8 cellular contexts compared by ENCODE assay signal in genomic region chr7:74026406-74027123, GRCh38. TPM values are rescaled to one million over a fixed set of nuclear protein-coding genes. Genes with fewer than 3 reads are reported as not detected.
DNase-seq lines count a peak whose midpoint lies in the region; TF ChIP-seq lines count a peak whose summit lies in the region.

No MANE protein-coding gene starts in this region.

- no peak overlapping the region for H2AFZ ChIP-seq in mammary epithelial cell (ENCODE audit: low read depth, low read length)

- H3K79me2 ChIP-seq in mammary epithelial cell (ENCODE audit: insufficient read depth, low read length): no peaks in the 10 kb centered on the region

- H3K9me3 ChIP-seq in mammary epithelial cell (replicated peaks; ENCODE audit: insufficient read depth, low read length): no peaks in the 10 kb centered on the region

- H3K9ac ChIP-seq in mammary epithelial cell (ENCODE audit: insufficient read depth, low read length): no peak overlapping the region

- no peak overlapping the region for H3K4me2 ChIP-seq in mammary epithelial cell (ENCODE audit: insufficient read depth, low read depth, low read length)

- no peaks in the 10 kb centered on the region for H3K27me3 ChIP-seq in mammary epithelial cell (ENCODE audit: insufficient read depth, low read length)
- peaks cover 45% of the 10 kb centered on the region for H3K27me3 ChIP-seq in kidney epithelial cell (ENCODE audit: control insufficient read depth, insufficient read depth, low read length)

- H3K36me3 ChIP-seq in mammary epithelial cell (ENCODE audit: insufficient read depth, low read length) (no peaks in the 10 kb centered on the region), kidney epithelial cell (ENCODE audit: control insufficient read depth, insufficient read depth, low read length) (no peaks in the 10 kb centered on the region)

- H3K4me3 ChIP-seq in mammary epithelial cell (replicated peaks in 1 of 3; ENCODE audit: insufficient read depth in 1 of 3, low read depth in 2 of 3, low read length in 3 of 3) (no peak overlapping the region), kidney epithelial cell (ENCODE audit: low read depth, low read length) (no peak overlapping the region)

- CTCF ChIA-PET in mammary epithelial cell (lab: Charles Lee; ENCODE audit: low non-redundant PET): interaction anchor here (0.6 to 1.1 kb wide), 5 partner anchors 33 to 375 kb away, joined by 3 to 7 read pairs (median 3); no protein-coding TSS in a partner anchor

- BruUV-seq in mammary epithelial cell (replicated peaks; lab: Mats Ljungman, UMichigan): no TSS peak

- TF ChIP-seq CTCF in mammary epithelial cell (conservative IDR thresholded peaks at IDR 0.05 in 1 of 2, IDR thresholded peaks at IDR 0.05 in 1 of 2; ENCODE audit: extremely low read depth in 1 of 2, insufficient read depth in 1 of 2, low read depth in 1 of 2, low read length in 2 of 2) (peak; percentile 90), kidney epithelial cell (IDR thresholded peaks at IDR 0.05; ENCODE audit: insufficient read depth, low read length, poor library complexity, severe bottlenecking) (peak; percentile 97)

- dilution Hi-C loops in mammary epithelial cell (cut with HindIII; ENCODE audit: low sequenced_read_pairs): no loop called here

- in situ Hi-C loops in mammary epithelial cell (cut with MboI; ENCODE audit: low sequenced_read_pairs in 2 of 2): loop anchor here (10.0 kb wide), 2 partner anchors 152 to 162 kb away; partner anchors contain the start of gene TMEM270 (in 1 of the 2)

- intact Hi-C loops in mammary epithelial cell (cut with micrococcal nuclease): loop anchor here (1.0 kb wide), 1 partner anchor 160 kb away; no protein-coding TSS in a partner anchor

- DNase-seq in NCI-H345 (lab: John Stamatoyannopoulos, UW) (peak; percentile 50), NCI-H345 treated with DMSO at 0.1 percent for 48 hours (lab: John Stamatoyannopoulos, UW; ENCODE audit: unreplicated experiment) (no peak), NAMALWA (ENCODE audit: low spot score) (peak; percentile 75), mammary epithelial cell (peak; percentile 21), kidney epithelial cell (ENCODE audit: low read depth) (no peak), NCI-H2107 (lab: John Stamatoyannopoulos, UW) (no peak)
- peak; percentile 17 to 53 (median 34) for DNase-seq in activated CD4-positive, CD25-positive, alpha-beta regulatory T cell (lab: John Stamatoyannopoulos, UW)
- DNase-seq in stimulated activated CD4-positive, alpha-beta T cell treated with anti-CD3 and anti-CD28 coated beads, Interleukin-1b, Interleukin-23, amount 100 ng/mL, for 1 hour (ENCODE audit: low read depth in 2 of 2): peak; percentile 7 to 44

- 13% methylated on average over 14 of the region's 14 CpGs for WGBS in mammary epithelial cell (ENCODE audit: low coverage, missing lambda C conversion rate)

- H4K20me1 ChIP-seq in mammary epithelial cell (ENCODE audit: insufficient read depth, low read length): no peaks in the 10 kb centered on the region

- no peak overlapping the region for H3K27ac ChIP-seq in mammary epithelial cell (ENCODE audit: insufficient read depth, low read depth, low read length)

- H3K4me1 ChIP-seq in mammary epithelial cell (ENCODE audit: insufficient read depth, low read length): peaks cover 5% of the 10 kb centered on the region

RNA-seq across cellular contexts. Expression of gene ELN, which starts 1.4 kb away (rescaled TPM):
- total RNA-seq in mammary epithelial cell: under 1 TPM in 1 of 2 donors, not detected in 1; 0.50 TPM
- polyA plus RNA-seq in mammary epithelial cell: not detected
- not detected for polyA minus RNA-seq in mammary epithelial cell
- 0.07 TPM in 1 of 2 replicates, not detected in the other for total RNA-seq in kidney epithelial cell

RNA-seq across cellular contexts. Expression of gene LIMK1, which starts 57.0 kb away (rescaled TPM):
- 10 to 100 TPM; 23.8 to 31.0 TPM for total RNA-seq in mammary epithelial cell
- 28.3 TPM for polyA plus RNA-seq in mammary epithelial cell
- 103 TPM for polyA minus RNA-seq in mammary epithelial cell
- 61.1 and 79.4 TPM in 2 replicates for total RNA-seq in kidney epithelial cell

Comparison
In these comparisons a context has a peak if more than half of its experiments do, and no peak if none do; other contexts are left out.
1. DNase-seq: peak in NCI-H345 (single experiment), NAMALWA (single experiment), activated CD4-positive, CD25-positive, alpha-beta regulatory T cell (4 of 4), mammary epithelial cell (single experiment) and stimulated activated CD4-positive, alpha-beta T cell treated with anti-CD3 and anti-CD28 coated beads, Interleukin-1b, Interleukin-23, amount 100 ng/mL, for 1 hour (2 of 2); none in NCI-H345 treated with DMSO at 0.1 percent for 48 hours (single experiment), kidney epithelial cell (single experiment) and NCI-H2107 (single experiment).